In the genomic region with DNA sequence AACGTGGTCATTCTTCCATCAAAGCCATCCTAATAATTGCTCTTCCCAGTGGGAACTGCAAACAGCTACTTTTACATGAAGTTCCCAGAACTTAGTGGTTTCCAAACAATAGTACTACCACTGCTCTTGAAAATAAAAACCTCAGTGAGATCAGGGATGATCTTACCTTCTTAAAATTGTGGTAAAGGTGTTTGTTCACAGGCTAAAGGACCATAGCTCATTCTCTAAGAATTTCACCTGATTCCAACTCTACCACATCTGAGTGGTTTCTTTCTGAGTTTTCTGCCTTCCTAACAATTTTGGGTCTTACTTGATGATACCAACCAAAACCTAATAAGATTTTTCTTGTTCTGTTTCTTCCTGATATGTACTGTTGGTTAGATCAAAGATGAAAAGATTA, we compare ENCODE assay signal across 25 cellular contexts. TPM values are rescaled to one million over a fixed set of nuclear protein-coding genes. Genes with fewer than 3 reads are reported as not detected.
DNase-seq lines count a peak whose midpoint lies in the region; ATAC-seq and TF ChIP-seq lines count a peak whose summit lies in the region.
"Had no signal": no experiment of that assay in that cellular context is flagged by ENCODE, and none has a peak within 500 bp of the region (broad histone marks: within the 10 kb centered on the region; RNA-seq: fewer than 3 reads in every experiment).

No MANE protein-coding gene starts in this region.

- H3K79me2 ChIP-seq in mesendoderm (ENCODE audit: control insufficient read depth, insufficient read depth, low read length) (no peaks in the 10 kb centered on the region), smooth muscle cell (ENCODE audit: low read depth) (peaks cover 46% of the 10 kb centered on the region)

- H3K4me3 ChIP-seq in breast epithelium (no peak overlapping the region), mesendoderm (ENCODE audit: low read length) (no peak overlapping the region), smooth muscle cell (no peak overlapping the region)
- H3K4me3 ChIP-seq in effector memory CD4-positive, alpha-beta T cell (ENCODE audit: insufficient read depth, low read depth, low read length, poor library complexity, severe bottlenecking): no peak overlapping the region
- H3K4me3 ChIP-seq: gastrocnemius medialis, Peyer's patch, vagina had no signal

- no peak overlapping the region for H2AK5ac ChIP-seq in mesendoderm (ENCODE audit: low read length)

- H3K4me1 ChIP-seq in breast epithelium (no peaks in the 10 kb centered on the region), mesendoderm (ENCODE audit: control insufficient read depth, low read depth, low read length) (peaks cover 8% of the 10 kb centered on the region), smooth muscle cell (ENCODE audit: low read depth) (peaks cover 27% of the 10 kb centered on the region)
- no peaks in the 10 kb centered on the region for H3K4me1 ChIP-seq in effector memory CD4-positive, alpha-beta T cell (ENCODE audit: control insufficient read depth, insufficient read depth, low read length, poor library complexity, severe bottlenecking)
- H3K4me1 ChIP-seq: gastrocnemius medialis, Peyer's patch had no signal

- H4K20me1 ChIP-seq in smooth muscle cell (ENCODE audit: low read depth): peaks cover 2% of the 10 kb centered on the region

- peak overlapping the region; percentile 73; the same call in 1 of the 2 replicates for H3K4me3 Mint-ChIP-seq in HFFc6
- H3K4me3 Mint-ChIP-seq: activated naive CD8-positive, alpha-beta T cell treated with anti-CD3 and anti-CD28 coated beads for 36 hours; brain; CD4-positive, CD25-positive, alpha-beta regulatory T cell; dendritic cell treated with granulocyte-macrophage colony-stimulating factor and Interleukin-4, amounts not matched to agents 40 ng/mL and 50 ng/mL, for 4 days; stimulated activated naive CD8-positive, alpha-beta T cell treated with anti-CD3 and anti-CD28 coated beads, Interleukin-15, amount 100 ng/mL, for 72 hours had no signal

- peaks cover 82% of the 10 kb centered on the region for H3K36me3 Mint-ChIP-seq in HFFc6 (ENCODE audit: low read depth)
- H3K36me3 Mint-ChIP-seq: activated naive CD8-positive, alpha-beta T cell treated with anti-CD3 and anti-CD28 coated beads for 36 hours; CD4-positive, CD25-positive, alpha-beta regulatory T cell had no signal

- no peaks in the 10 kb centered on the region for H3K9me3 ChIP-seq in breast epithelium
- no peaks in the 10 kb centered on the region for H3K9me3 ChIP-seq in smooth muscle cell (replicated peaks; ENCODE audit: low read depth)
- H3K9me3 ChIP-seq in effector memory CD4-positive, alpha-beta T cell (ENCODE audit: control insufficient read depth, low read length): no peaks in the 10 kb centered on the region
- H3K9me3 ChIP-seq: gastrocnemius medialis, Peyer's patch, vagina had no signal

- no CpG with 5 or more reads among the region's 1 CpG for WGBS in mesendoderm (ENCODE audit: extremely low coverage, insufficient coverage, low lambda C conversion rate)
- 65% methylated on average over 1 of the region's 1 CpG for WGBS in smooth muscle cell (ENCODE audit: low lambda C conversion rate)

- no peak overlapping the region for H3K23ac ChIP-seq in mesendoderm (ENCODE audit: low read length)

- H4K8ac ChIP-seq in mesendoderm (ENCODE audit: low read depth, low read length): no peak overlapping the region

- intact Hi-C loops in breast epithelium (cut with DNase I; ENCODE audit: low total_unique reads): no loop called here

- H3K27ac ChIP-seq in breast epithelium: peak overlapping the region; percentile 3 to 29
- H3K27ac ChIP-seq in mesendoderm (ENCODE audit: low read depth, low read length): no peak overlapping the region
- peak overlapping the region; percentile 97 for H3K27ac ChIP-seq in smooth muscle cell (ENCODE audit: low read depth)
- no peak overlapping the region for H3K27ac ChIP-seq in effector memory CD4-positive, alpha-beta T cell (ENCODE audit: insufficient read depth, low read length, poor library complexity, severe bottlenecking)
- H3K27ac ChIP-seq: vagina had no signal

- H4K5ac ChIP-seq in mesendoderm (ENCODE audit: low read length): no peak overlapping the region

- H3K36me3 ChIP-seq in breast epithelium: no peaks in the 10 kb centered on the region
- H3K36me3 ChIP-seq in mesendoderm (ENCODE audit: control insufficient read depth, insufficient read depth, low read length): no peaks in the 10 kb centered on the region
- peaks cover 9% of the 10 kb centered on the region for H3K36me3 ChIP-seq in smooth muscle cell (ENCODE audit: low read depth)
- H3K36me3 ChIP-seq in effector memory CD4-positive, alpha-beta T cell (ENCODE audit: control insufficient read depth, insufficient read depth, low read length): no peaks in the 10 kb centered on the region
- H3K36me3 ChIP-seq: gastrocnemius medialis, Peyer's patch had no signal

- TF ChIP-seq CTCF in HFFc6 (IDR thresholded peaks at IDR 0.05): no peak
- TF ChIP-seq CTCF in breast epithelium (IDR thresholded peaks at IDR 0.05): no peak
- no peak for TF ChIP-seq CTCF in smooth muscle cell (IDR thresholded peaks at IDR 0.05; ENCODE audit: borderline replicate concordance, insufficient read depth, poor library complexity, severe bottlenecking)

- no peak overlapping the region for H2BK15ac ChIP-seq in mesendoderm (replicated peaks; ENCODE audit: low read depth)

- peaks cover 54% of the 10 kb centered on the region for H3K27me3 Mint-ChIP-seq in HFFc6 (ENCODE audit: insufficient read depth)
- H3K27me3 Mint-ChIP-seq: activated naive CD8-positive, alpha-beta T cell treated with anti-CD3 and anti-CD28 coated beads for 36 hours; brain; dendritic cell treated with granulocyte-macrophage colony-stimulating factor and Interleukin-4, amounts not matched to agents 40 ng/mL and 50 ng/mL, for 4 days; stimulated activated naive CD8-positive, alpha-beta T cell treated with anti-CD3 and anti-CD28 coated beads, Interleukin-15, amount 100 ng/mL, for 72 hours had no signal

- peaks cover 85% of the 10 kb centered on the region for H3K4me1 Mint-ChIP-seq in HFFc6 (ENCODE audit: low read depth)

- no peak for DNase-seq in HFFc6
- no peak for DNase-seq in breast epithelium (ENCODE audit: low spot score in 2 of 2)
- peak; percentile 49 for DNase-seq in mesendoderm
- DNase-seq in smooth muscle cell (lab: John Stamatoyannopoulos, UW; ENCODE audit: unreplicated experiment): no peak
- no peak for DNase-seq in hypothalamus (lab: John Stamatoyannopoulos, UW)
- no peak for DNase-seq in activated CD4-positive, alpha-beta T cell treated with anti-CD3 and anti-CD28 coated beads, Interleukin-2, amount 50 U/mL, for 4 hours
- no peak for DNase-seq in effector memory CD4-positive, alpha-beta T cell
- DNase-seq: activated CD8-positive, alpha-beta memory T cell treated with anti-CD3 and anti-CD28 coated beads for 24 hours; activated naive CD8-positive, alpha-beta T cell treated with anti-CD3 and anti-CD28 coated beads for 36 hours; CD4-positive, CD25-positive, alpha-beta regulatory T cell; DMS153; erythroblast; gastrocnemius medialis; KG1; MV-4-11; NCI-H187 treated with DMSO at 0.1 percent for 48 hours; NCI-H345; Peyer's patch; stimulated activated naive CD8-positive, alpha-beta T cell treated with anti-CD3 and anti-CD28 coated beads, Interleukin-15, amount 100 ng/mL, for 72 hours; T-helper 9 cell had no signal

- H3K9me3 Mint-ChIP-seq in HFFc6: peaks cover 36% of the 10 kb centered on the region; the same call in 1 of the 2 replicates
- H3K9me3 Mint-ChIP-seq: activated naive CD8-positive, alpha-beta T cell treated with anti-CD3 and anti-CD28 coated beads for 36 hours; brain; CD4-positive, CD25-positive, alpha-beta regulatory T cell; dendritic cell treated with granulocyte-macrophage colony-stimulating factor and Interleukin-4, amounts not matched to agents 40 ng/mL and 50 ng/mL, for 4 days; stimulated activated naive CD8-positive, alpha-beta T cell treated with anti-CD3 and anti-CD28 coated beads, Interleukin-15, amount 100 ng/mL, for 72 hours had no signal

- no peaks in the 10 kb centered on the region for H3K27me3 ChIP-seq in breast epithelium
- H3K27me3 ChIP-seq in mesendoderm (ENCODE audit: insufficient read depth, low read length, poor library complexity): no peaks in the 10 kb centered on the region
- no peaks in the 10 kb centered on the region for H3K27me3 ChIP-seq in smooth muscle cell (ENCODE audit: low read depth)
- H3K27me3 ChIP-seq in effector memory CD4-positive, alpha-beta T cell (replicated peaks; ENCODE audit: control insufficient read depth, insufficient read depth, low read length, poor library complexity, severe bottlenecking): no peaks in the 10 kb centered on the region
- H3K27me3 ChIP-seq: gastrocnemius medialis, Peyer's patch, vagina had no signal

- H3K18ac ChIP-seq in mesendoderm (ENCODE audit: low read length): no peak overlapping the region

- no peak overlapping the region for H3K56ac ChIP-seq in mesendoderm (ENCODE audit: low read length)

- H3K9ac ChIP-seq in mesendoderm (ENCODE audit: low read length) (no peak overlapping the region), smooth muscle cell (ENCODE audit: low read depth) (peak overlapping the region; percentile 87)

- H3K4me2 ChIP-seq in mesendoderm (ENCODE audit: low read length) (no peak overlapping the region), smooth muscle cell (peak overlapping the region; percentile 56)

- peak overlapping the region; percentile 79 for H3K27ac Mint-ChIP-seq in HFFc6
- H3K27ac Mint-ChIP-seq: activated naive CD8-positive, alpha-beta T cell treated with anti-CD3 and anti-CD28 coated beads for 36 hours; brain; CD4-positive, CD25-positive, alpha-beta regulatory T cell; dendritic cell treated with granulocyte-macrophage colony-stimulating factor and Interleukin-4, amounts not matched to agents 40 ng/mL and 50 ng/mL, for 4 days had no signal

- H3F3A ChIP-seq in smooth muscle cell (ENCODE audit: low read depth): peaks cover 69% of the 10 kb centered on the region

- H3K79me1 ChIP-seq in mesendoderm (ENCODE audit: low read length): no peaks in the 10 kb centered on the region

- TF ChIP-seq POLR2A in breast epithelium (IDR thresholded peaks at IDR 0.05): no peak

- H2AFZ ChIP-seq in smooth muscle cell (ENCODE audit: low read depth): no peak overlapping the region

- H3K4ac ChIP-seq in mesendoderm (ENCODE audit: low read depth, low read length): no peak overlapping the region

- no peak overlapping the region for H2BK5ac ChIP-seq in mesendoderm (ENCODE audit: low read length)

- ATAC-seq in GM19035 (IDR thresholded peaks at IDR 0.05; ENCODE audit: unreplicated experiment): no peak
- ATAC-seq: activated CD4-positive, CD25-positive, alpha-beta regulatory T cell treated with anti-CD3 and anti-CD28 coated beads, Interleukin-2, amount 50 U/mL, for 24 hours; gastrocnemius medialis; stimulated activated naive CD8-positive, alpha-beta T cell treated with anti-CD3 and anti-CD28 coated beads, Interleukin-15, amount 100 ng/mL, for 72 hours had no signal

- H2BK120ac ChIP-seq in mesendoderm (ENCODE audit: low read depth, low read length): no peak overlapping the region

RNA-seq across cellular contexts. Expression of a gene that starts 45.6 kb away (rescaled TPM):
- total RNA-seq in HFFc6 (2021; fragmentation: NEBNext Ultra II Directional; extraction: Animal tissue kit (Norgen Biotek cat#: 25700)): under 1 TPM; 0.38 to 0.76 (median 0.68) TPM
- total RNA-seq in breast epithelium (1 to 10 TPM; 2.2 to 5.1 (median 4.3) TPM), smooth muscle cell (2.5 and 5.1 TPM in 2 replicates)
- polyA plus RNA-seq in mesendoderm (2013, experiment 1 of 2): 2.0 TPM
- polyA plus RNA-seq in mesendoderm (2013, experiment 2 of 2): 2.1 TPM
- polyA plus RNA-seq in smooth muscle cell: 0.23 and 0.48 TPM in 2 replicates

Comparison
In these comparisons a context has a peak if more than half of its experiments do, and no peak if none do; other contexts are left out.
1. H3K27ac ChIP-seq: peak in breast epithelium (2 of 2) and smooth muscle cell (single experiment); none in mesendoderm (single experiment) and effector memory CD4-positive, alpha-beta T cell (single experiment).